ENCODE assay signal across 24 cellular contexts in the genomic region with DNA sequence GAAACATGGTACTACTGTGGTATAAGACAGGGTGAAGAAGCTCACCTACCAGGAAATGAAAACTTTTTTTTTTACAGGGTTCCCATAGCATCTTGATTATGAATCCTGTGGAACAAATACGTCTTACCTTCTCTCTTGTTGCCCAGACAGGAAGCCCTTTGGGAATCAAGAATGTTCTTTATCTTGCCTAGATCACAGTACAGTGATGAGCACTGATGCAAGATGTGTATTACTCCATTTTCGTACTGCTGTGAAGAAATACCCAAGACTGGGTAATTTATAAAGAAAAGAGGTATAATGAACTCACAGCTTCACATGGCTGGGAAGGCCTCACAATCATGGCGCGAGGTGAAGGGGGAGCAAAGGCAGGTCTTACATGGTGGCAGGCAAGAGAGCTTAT.
DNase-seq lines count a peak whose midpoint lies in the region; FAIRE-seq and TF ChIP-seq lines count a peak whose summit lies in the region.
"Had no signal": no experiment of that assay in that cellular context is flagged by ENCODE, and none has a peak within 500 bp of the region (broad histone marks: within the 10 kb centered on the region; RNA-seq: fewer than 3 reads in every experiment).

No MANE protein-coding gene starts in this region.

- no peaks in the 10 kb centered on the region for H3K27me3 Mint-ChIP-seq in nephron progenitor cell (ENCODE audit: low read depth, poor library complexity)
- H3K27me3 Mint-ChIP-seq: CD4-positive, alpha-beta T cell had no signal

- H3K27ac Mint-ChIP-seq in nephron progenitor cell, result peak overlapping the region; percentile 49
- H3K27ac Mint-ChIP-seq: CD4-positive, alpha-beta T cell; CD8-positive, alpha-beta T cell had no signal

- peaks cover 16% of the 10 kb centered on the region for H3K36me3 Mint-ChIP-seq in nephron progenitor cell (ENCODE audit: low read depth)

- no peak for TF ChIP-seq CTCF in fibroblast of pulmonary artery (IDR thresholded peaks at IDR 0.05; ENCODE audit: low read length, missing control alignments)
- TF ChIP-seq CTCF in nephron progenitor cell (IDR thresholded peaks at IDR 0.05), result no peak

- no peak for DNase-seq in GM19239 (ENCODE audit: insufficient read length, low spot score)
- DNase-seq in amniotic epithelial cell (ENCODE audit: low read depth), result peak; percentile 73
- peak; percentile 19 for DNase-seq in fibroblast of pulmonary artery (ENCODE audit: low read depth)
- DNase-seq in nephron progenitor cell, result no peak
- no peak for DNase-seq in CD1c-positive myeloid dendritic cell (ENCODE audit: extremely low spot score)
- DNase-seq in SW480 (ENCODE audit: low spot score), result no peak
- no peak for DNase-seq in NCI-H1105 (lab: John Stamatoyannopoulos, UW)
- DNase-seq in urothelium cell line (ENCODE audit: low spot score), result no peak
- DNase-seq: 8988T; ACHN; BE2C; C1 segment of cervical spinal cord; Caco-2; Calu3; CD4-positive, alpha-beta T cell; CD8-positive, alpha-beta T cell; DMS79 treated with DMSO at 0.1 percent for 48 hours; GF-D8 had no signal

- FAIRE-seq in GM19239 (lab: Jason Lieb, UNC) (peak; percentile 31), urothelium cell line (lab: Jason Lieb, UNC) (no peak)
- FAIRE-seq: A204.1, D721Med, G401.6, GM12891 had no signal

- peaks cover 20% of the 10 kb centered on the region for H3K9me3 Mint-ChIP-seq in nephron progenitor cell

- no peak overlapping the region for H3K4me3 ChIP-seq in fibroblast of pulmonary artery (replicated peaks; ENCODE audit: low read depth, low read length)
- H3K4me3 ChIP-seq: BLaER1 had no signal

- H3K4me1 Mint-ChIP-seq in nephron progenitor cell, result peaks cover 38% of the 10 kb centered on the region

- no peak overlapping the region for H3K4me3 Mint-ChIP-seq in nephron progenitor cell
- H3K4me3 Mint-ChIP-seq: CD14-positive monocyte; CD4-positive, alpha-beta T cell; CD8-positive, alpha-beta T cell had no signal

Comparison
In these comparisons a context has a peak if more than half of its experiments do, and no peak if none do; other contexts are left out.
1. DNase-seq: peak in amniotic epithelial cell (single experiment) and fibroblast of pulmonary artery (single experiment); none in GM19239 (single experiment), nephron progenitor cell (single experiment), CD1c-positive myeloid dendritic cell (single experiment), SW480 (single experiment), NCI-H1105 (single experiment) and urothelium cell line (single experiment).